Comparison of ENCODE assay signal across 13 cellular contexts in genomic region chrX:112947981-112948380, GRCh38.
DNase-seq lines count a peak whose midpoint lies in the region; ATAC-seq and TF ChIP-seq lines count a peak whose summit lies in the region.
"Had no signal": no experiment of that assay in that cellular context is flagged by ENCODE, and none has a peak within 500 bp of the region (broad histone marks: within the 10 kb centered on the region; RNA-seq: fewer than 3 reads in every experiment).

No MANE protein-coding gene starts in this region.

- no peaks in the 10 kb centered on the region for H3K36me3 Mint-ChIP-seq in neural progenitor cell
- no peaks in the 10 kb centered on the region for H3K36me3 Mint-ChIP-seq in naive thymus-derived CD4-positive, alpha-beta T cell
- H3K36me3 Mint-ChIP-seq: CD4-positive, CD25-positive, alpha-beta regulatory T cell had no signal

- DNase-seq in HCT116 (ENCODE audit: low read depth, low spot score), result no peak
- DNase-seq in adipocyte (ENCODE audit: low read depth), result peak; percentile 6
- peak; percentile 20 for DNase-seq in fibroblast of gingiva (ENCODE audit: low read depth)
- no peak for DNase-seq in neural progenitor cell (ENCODE audit: low spot score)
- no peak for DNase-seq in naive thymus-derived CD4-positive, alpha-beta T cell
- DNase-seq in 8988T, result no peak
- DNase-seq in germinal center (ENCODE audit: low spot score), result no peak
- DNase-seq: CD4-positive, CD25-positive, alpha-beta regulatory T cell; DMS 273 treated with DMSO at 0.1 percent for 48 hours; GM23248; H7 had no signal

- RAD21 ChIA-PET in HCT116 (lab: Charles Lee; ENCODE audit: low non-redundant PET in 1 of 2, low total read pairs in 2 of 2, uncharacterized antibody in 2 of 2, unreplicated experiment in 2 of 2), result no interaction called here

- H3K9ac ChIP-seq in HCT116 (ENCODE audit: low read length) (no peak overlapping the region), adipocyte (ENCODE audit: low read length) (no peak overlapping the region), neural progenitor cell (no peak overlapping the region)
- H3K9ac ChIP-seq: BLaER1 treated with 17β-estradiol and CSF1 and Interleukin-3, amounts not matched to agents 10 nM and 100 nM; GM23248 had no signal

- H3K4me3 ChIP-seq in HCT116 (replicated peaks in 1 of 2; ENCODE audit: low read depth in 1 of 2, low read length in 2 of 2) (no peak overlapping the region), adipocyte (ENCODE audit: low read length) (no peak overlapping the region), neural progenitor cell (no peak overlapping the region)
- H3K4me3 ChIP-seq in naive thymus-derived CD4-positive, alpha-beta T cell (ENCODE audit: low read length), result no peak overlapping the region
- H3K4me3 ChIP-seq: BLaER1 treated with 17β-estradiol and CSF1 and Interleukin-3, amounts not matched to agents 10 nM and 100 nM; GM23248 had no signal

- H3K79me2 ChIP-seq in HCT116 (ENCODE audit: insufficient read depth, low read length) (no peaks in the 10 kb centered on the region), neural progenitor cell (ENCODE audit: low read depth) (no peaks in the 10 kb centered on the region)

- BruUV-seq in HCT116 (replicated peaks; lab: Mats Ljungman, UMichigan), result no TSS peak

- TF ChIP-seq RAD21 in HCT116 (IDR thresholded peaks at IDR 0.05; ENCODE audit: low read depth), result no peak

- H3K9me3 ChIP-seq in HCT116 (ENCODE audit: control insufficient read depth in 1 of 2, insufficient read depth in 1 of 2, low read depth in 1 of 2, low read length in 2 of 2) (no peaks in the 10 kb centered on the region), adipocyte (ENCODE audit: control insufficient read depth, low read length) (no peaks in the 10 kb centered on the region), neural progenitor cell (ENCODE audit: low read depth) (no peaks in the 10 kb centered on the region)
- H3K9me3 ChIP-seq in naive thymus-derived CD4-positive, alpha-beta T cell (ENCODE audit: control insufficient read depth in 2 of 3, low read length in 3 of 3), result no peaks in the 10 kb centered on the region
- H3K9me3 ChIP-seq: BLaER1 treated with 17β-estradiol and CSF1 and Interleukin-3, amounts not matched to agents 10 nM and 100 nM had no signal

- TF ChIP-seq POLR2A in HCT116 (IDR thresholded peaks at IDR 0.05; ENCODE audit: borderline replicate concordance, extremely low read depth, insufficient read depth, insufficient read length), result no peak

- H3K4me2 ChIP-seq in HCT116 (ENCODE audit: low read length) (no peak overlapping the region), neural progenitor cell (no peak overlapping the region)
- H3K4me2 ChIP-seq: BLaER1 treated with 17β-estradiol and CSF1 and Interleukin-3, amounts not matched to agents 10 nM and 100 nM had no signal

- H3K4me1 ChIP-seq in HCT116 (ENCODE audit: control insufficient read depth in 1 of 2, insufficient read depth in 2 of 2, low read length in 2 of 2) (no peaks in the 10 kb centered on the region), adipocyte (ENCODE audit: control insufficient read depth, insufficient read depth, low read length) (no peaks in the 10 kb centered on the region), neural progenitor cell (peaks cover 2% of the 10 kb centered on the region)
- no peaks in the 10 kb centered on the region for H3K4me1 ChIP-seq in naive thymus-derived CD4-positive, alpha-beta T cell (ENCODE audit: control insufficient read depth in 2 of 2, insufficient read depth in 2 of 2, low read length in 2 of 2)
- H3K4me1 ChIP-seq: BLaER1 treated with 17β-estradiol and CSF1 and Interleukin-3, amounts not matched to agents 10 nM and 100 nM had no signal

- no peaks in the 10 kb centered on the region for H3K9me2 ChIP-seq in HCT116 (ENCODE audit: insufficient read depth)

- H3K4me1 Mint-ChIP-seq in neural progenitor cell, result peaks cover 34% of the 10 kb centered on the region
- no peaks in the 10 kb centered on the region for H3K4me1 Mint-ChIP-seq in naive thymus-derived CD4-positive, alpha-beta T cell
- H3K4me1 Mint-ChIP-seq: CD4-positive, CD25-positive, alpha-beta regulatory T cell had no signal

- H3K27me3 Mint-ChIP-seq in neural progenitor cell (ENCODE audit: insufficient read depth, low read depth), result no peaks in the 10 kb centered on the region
- peaks cover 0 to 4% (median 0%) of the 10 kb centered on the region in 5 donors for H3K27me3 Mint-ChIP-seq in naive thymus-derived CD4-positive, alpha-beta T cell
- H3K27me3 Mint-ChIP-seq: CD4-positive, CD25-positive, alpha-beta regulatory T cell had no signal

- TF ChIP-seq CTCF in HCT116 (IDR thresholded peaks at IDR 0.05 in 2 of 3, conservative IDR thresholded peaks at IDR 0.05 in 1 of 3; ENCODE audit: borderline replicate concordance in 1 of 3, insufficient read depth in 1 of 3, low read depth in 2 of 3, low read length in 2 of 3) (no peak), neural progenitor cell (IDR thresholded peaks at IDR 0.05) (no peak)

- no peaks in the 10 kb centered on the region for H3K9me3 Mint-ChIP-seq in neural progenitor cell
- no peaks in the 10 kb centered on the region for H3K9me3 Mint-ChIP-seq in naive thymus-derived CD4-positive, alpha-beta T cell

- no peaks in the 10 kb centered on the region for H3F3A ChIP-seq in neural progenitor cell (ENCODE audit: low read depth)

- H4K20me1 ChIP-seq in HCT116 (ENCODE audit: insufficient read depth) (no peaks in the 10 kb centered on the region), neural progenitor cell (ENCODE audit: low read depth) (no peaks in the 10 kb centered on the region)
- H4K20me1 ChIP-seq: BLaER1 treated with 17β-estradiol and CSF1 and Interleukin-3, amounts not matched to agents 10 nM and 100 nM had no signal

- no peak for ATAC-seq in HCT116
- no peak for ATAC-seq in naive thymus-derived CD4-positive, alpha-beta T cell

- peak overlapping the region; percentile 48 for H3K27ac Mint-ChIP-seq in neural progenitor cell
- H3K27ac Mint-ChIP-seq in naive thymus-derived CD4-positive, alpha-beta T cell, result no peak overlapping the region

- CTCF ChIA-PET in HCT116 (lab: Charles Lee), result no interaction called here
- CTCF ChIA-PET in naive thymus-derived CD4-positive, alpha-beta T cell (lab: Charles Lee), result no interaction called here

- H3K27ac ChIP-seq in HCT116 (ENCODE audit: low read depth, low read length), result no peak overlapping the region
- H3K27ac ChIP-seq in neural progenitor cell, result no peak overlapping the region
- H3K27ac ChIP-seq in naive thymus-derived CD4-positive, alpha-beta T cell (ENCODE audit: low read depth, low read length), result no peak overlapping the region
- H3K27ac ChIP-seq: 22Rv1; BLaER1 treated with 17β-estradiol and CSF1 and Interleukin-3, amounts not matched to agents 10 nM and 100 nM; GM23248 had no signal

- intact Hi-C loops in HCT116 (cut with micrococcal nuclease), result loop anchor here (10.0 kb wide), 1 partner anchor 193 kb away; no protein-coding TSS in a partner anchor
- intact Hi-C loops in naive thymus-derived CD4-positive, alpha-beta T cell (cut with micrococcal nuclease), result no loop called here

- H3K36me3 ChIP-seq in HCT116 (ENCODE audit: control insufficient read depth in 1 of 2, insufficient read depth in 2 of 2, low read length in 2 of 2) (no peaks in the 10 kb centered on the region), adipocyte (ENCODE audit: control insufficient read depth, insufficient read depth, low read length, severe bottlenecking) (no peaks in the 10 kb centered on the region), neural progenitor cell (no peaks in the 10 kb centered on the region)
- H3K36me3 ChIP-seq in naive thymus-derived CD4-positive, alpha-beta T cell (ENCODE audit: control insufficient read depth in 2 of 3, insufficient read depth in 3 of 3, low read length in 3 of 3), result no peaks in the 10 kb centered on the region
- H3K36me3 ChIP-seq: BLaER1 treated with 17β-estradiol and CSF1 and Interleukin-3, amounts not matched to agents 10 nM and 100 nM had no signal

- H2AFZ ChIP-seq in HCT116 (ENCODE audit: low read depth, low read length, poor library complexity, severe bottlenecking) (no peak overlapping the region), neural progenitor cell (replicated peaks) (no peak overlapping the region)
- H2AFZ ChIP-seq: GM23248 had no signal

- POLR2A ChIA-PET in HCT116 (lab: Charles Lee), result no interaction called here
- POLR2A ChIA-PET in naive thymus-derived CD4-positive, alpha-beta T cell (lab: Charles Lee), result no interaction called here

- no peak overlapping the region for H3K4me3 Mint-ChIP-seq in neural progenitor cell
- no peak overlapping the region for H3K4me3 Mint-ChIP-seq in naive thymus-derived CD4-positive, alpha-beta T cell
- H3K4me3 Mint-ChIP-seq: CD4-positive, CD25-positive, alpha-beta regulatory T cell had no signal

- H3K27me3 ChIP-seq in HCT116 (ENCODE audit: insufficient read depth, low read length) (no peaks in the 10 kb centered on the region), adipocyte (replicated peaks; ENCODE audit: control insufficient read depth, insufficient read depth, low read length) (peaks cover 19% of the 10 kb centered on the region), neural progenitor cell (no peaks in the 10 kb centered on the region)
- H3K27me3 ChIP-seq in naive thymus-derived CD4-positive, alpha-beta T cell (ENCODE audit: control insufficient read depth in 2 of 2, insufficient read depth in 2 of 2, low read length in 2 of 2), result no peaks in the 10 kb centered on the region

TF ChIP-seq in HCT116, 20 proteins besides CTCF, POLR2A, EP300 and RAD21:
- TF ChIP-seq CBX3 (IDR thresholded peaks at IDR 0.05; ENCODE audit: low read depth) (no peak), TCF7L2 (IDR thresholded peaks at IDR 0.05; ENCODE audit: borderline replicate concordance, extremely low read depth, insufficient read depth, insufficient read length) (peak; percentile 51)

Comparison
In these comparisons a context has a peak if more than half of its experiments do, and no peak if none do; other contexts are left out.
1. DNase-seq: peak in adipocyte (single experiment) and fibroblast of gingiva (single experiment); none in HCT116 (single experiment), neural progenitor cell (single experiment), naive thymus-derived CD4-positive, alpha-beta T cell (0 of 9), 8988T (single experiment) and germinal center (single experiment).